ENCODE assay signal across 12 cellular contexts in genomic region chr7:76509931-76510877, GRCh38. TPM values are rescaled to one million over a fixed set of nuclear protein-coding genes. Genes with fewer than 3 reads are reported as not detected.
A peak's percentile ranks its signal among the peaks of the same experiment; 100 is the strongest.
DNase-seq lines count a peak whose midpoint lies in the region; ATAC-seq and TF ChIP-seq lines count a peak whose summit lies in the region.
"Had no signal": no experiment of that assay in that cellular context is flagged by ENCODE, and none has a peak within 500 bp of the region (broad histone marks: within the 10 kb centered on the region; RNA-seq: fewer than 3 reads in every experiment).

UPK3B (plus strand) TSS chr7:76510552; CDS start chr7:76510653, 101 bp downstream.

- H3K9ac ChIP-seq in DND-41 (ENCODE audit: low read depth, low read length): no peak within 1 kb of the TSS
- no peak within 1 kb of the TSS for H3K9ac ChIP-seq in neural progenitor cell

- H3K4me2 ChIP-seq in DND-41 (ENCODE audit: insufficient read depth, low read length) (no peak within 1 kb of the TSS), neural progenitor cell (peak within 1 kb of the TSS; percentile 47)

- CTCF ChIA-PET in HEK293T (lab: Yijun Ruan, JAX): no interaction called here

- H3K27ac Mint-ChIP-seq in neural progenitor cell (no peak within 1 kb of the TSS), T-helper 17 cell (no peak within 1 kb of the TSS)
- H3K27ac Mint-ChIP-seq: activated naive CD8-positive, alpha-beta T cell; T-helper 1 cell treated with Interleukin-12 subunit alpha and Interleukin-12 subunit beta and Interleukin-4 antibody, amounts not matched to agents 30 μg/mL and 1 μg/mL, for 36 hours had no signal

- H3K36me3 Mint-ChIP-seq in neural progenitor cell: no peaks in the 10 kb centered on the region
- no peaks in the 10 kb centered on the region for H3K36me3 Mint-ChIP-seq in T-helper 17 cell (ENCODE audit: low read depth)

- peaks cover 10% of the 10 kb centered on the region for H3K4me1 Mint-ChIP-seq in neural progenitor cell
- no peaks in the 10 kb centered on the region for H3K4me1 Mint-ChIP-seq in T-helper 17 cell

- 11 to 38% methylated on average over 5 to 15 of the region's 20 CpGs for WGBS in body of pancreas, 2 donors

- H3K4me3 Mint-ChIP-seq in neural progenitor cell (no peak within 1 kb of the TSS), T-helper 17 cell (no peak within 1 kb of the TSS)
- H3K4me3 Mint-ChIP-seq: activated naive CD8-positive, alpha-beta T cell; T-helper 1 cell treated with Interleukin-12 subunit alpha and Interleukin-12 subunit beta and Interleukin-4 antibody, amounts not matched to agents 30 μg/mL and 1 μg/mL, for 36 hours had no signal

- POLR2A ChIA-PET in HEK293T (lab: Yijun Ruan, JAX): no interaction called here

- H3K9me3 ChIP-seq in DND-41 (ENCODE audit: insufficient read depth, low read length, severe bottlenecking): no peaks in the 10 kb centered on the region
- H3K9me3 ChIP-seq in body of pancreas: no peaks in the 10 kb centered on the region
- H3K9me3 ChIP-seq in neural progenitor cell (ENCODE audit: low read depth): no peaks in the 10 kb centered on the region
- no peaks in the 10 kb centered on the region for H3K9me3 ChIP-seq in T-helper 17 cell (ENCODE audit: control insufficient read depth, low read length, poor library complexity, severe bottlenecking)

- H4K20me1 ChIP-seq in DND-41 (ENCODE audit: insufficient read depth, low read length) (no peaks in the 10 kb centered on the region; the same call in none of the 2 replicates), neural progenitor cell (ENCODE audit: low read depth) (no peaks in the 10 kb centered on the region)

- no peak for TF ChIP-seq POLR2A in body of pancreas (IDR thresholded peaks at IDR 0.05)

- H3K27me3 Mint-ChIP-seq in neural progenitor cell (ENCODE audit: insufficient read depth, low read depth): peaks cover 6% of the 10 kb centered on the region
- no peaks in the 10 kb centered on the region for H3K27me3 Mint-ChIP-seq in T-helper 17 cell
- H3K27me3 Mint-ChIP-seq: activated naive CD8-positive, alpha-beta T cell had no signal

- H3K79me2 ChIP-seq in DND-41 (ENCODE audit: insufficient read depth, low read length) (no peaks in the 10 kb centered on the region), neural progenitor cell (ENCODE audit: low read depth) (no peaks in the 10 kb centered on the region)

- intact Hi-C loops in body of pancreas (cut with DNase I): loop anchor here (10.0 kb wide), 1 partner anchor 485 kb away; no protein-coding TSS in a partner anchor

- DNase-seq in DND-41 (peak; percentile 39), HEK293T (ENCODE audit: extremely low spot score) (peak; percentile 10), body of pancreas (peak in 2 of 4 donors; percentile 18 to 35), neural progenitor cell (ENCODE audit: low spot score) (peak; percentile 52), T-helper 17 cell (no peak), left lobe of liver (ENCODE audit: low spot score) (no peak)
- DNase-seq: NCI-H1436 had no signal

- H3K36me3 ChIP-seq in DND-41 (ENCODE audit: insufficient read depth, low read length) (peaks cover 11% of the 10 kb centered on the region), body of pancreas (replicated peaks in 1 of 2; ENCODE audit: insufficient read depth in 1 of 2, low read depth in 2 of 2) (no peaks in the 10 kb centered on the region), neural progenitor cell (no peaks in the 10 kb centered on the region)

- H3K4me1 ChIP-seq in DND-41 (ENCODE audit: insufficient read depth, low read length) (no peaks in the 10 kb centered on the region), body of pancreas (peaks cover 13% of the 10 kb centered on the region), neural progenitor cell (peaks cover 11% of the 10 kb centered on the region)

- H3K27me3 ChIP-seq in DND-41 (ENCODE audit: insufficient read depth, low read length, poor library complexity): no peaks in the 10 kb centered on the region
- H3K27me3 ChIP-seq in body of pancreas: no peaks in the 10 kb centered on the region
- H3K27me3 ChIP-seq in neural progenitor cell: no peaks in the 10 kb centered on the region

- H3F3A ChIP-seq in neural progenitor cell (ENCODE audit: low read depth): no peaks in the 10 kb centered on the region

- H3K4me3 ChIP-seq in DND-41 (ENCODE audit: low read depth in 1 of 2, low read length in 2 of 2) (no peak within 1 kb of the TSS), body of pancreas (no peak within 1 kb of the TSS), neural progenitor cell (no peak within 1 kb of the TSS)

- H2AFZ ChIP-seq in DND-41 (ENCODE audit: low read depth, low read length) (no peak within 1 kb of the TSS), neural progenitor cell (replicated peaks) (peak within 1 kb of the TSS; percentile 37)

- no peaks in the 10 kb centered on the region for H3K9me3 Mint-ChIP-seq in neural progenitor cell
- H3K9me3 Mint-ChIP-seq: T-helper 1 cell treated with Interleukin-12 subunit alpha and Interleukin-12 subunit beta and Interleukin-4 antibody, amounts not matched to agents 30 μg/mL and 1 μg/mL, for 36 hours had no signal

- peak; percentile 6 for TF ChIP-seq CTCF in DND-41 (IDR thresholded peaks at IDR 0.05; ENCODE audit: borderline replicate concordance, extremely low read depth, low read length, poor library complexity, severe bottlenecking)
- no peak for TF ChIP-seq CTCF in body of pancreas (IDR thresholded peaks at IDR 0.05)
- TF ChIP-seq CTCF in neural progenitor cell (IDR thresholded peaks at IDR 0.05): no peak

- ATAC-seq in DND-41 (ENCODE audit: insufficient read depth, low read depth): peak; percentile 53; the same call in 2 of the 3 replicates
- peak; percentile 28 for ATAC-seq in body of pancreas
- ATAC-seq in HG02678 (IDR thresholded peaks at IDR 0.05; ENCODE audit: unreplicated experiment): no peak
- no peak for ATAC-seq in T-helper 17 cell
- no peak for ATAC-seq in HG02884 (IDR thresholded peaks at IDR 0.05; ENCODE audit: unreplicated experiment)
- no peak for ATAC-seq in left lobe of liver

- H3K27ac ChIP-seq in DND-41 (ENCODE audit: low read length): no peak within 1 kb of the TSS
- H3K27ac ChIP-seq in body of pancreas: peak within 1 kb of the TSS in 1 of 4 donors; percentile 17
- H3K27ac ChIP-seq in neural progenitor cell: no peak within 1 kb of the TSS

TF ChIP-seq in HEK293T, 16 proteins besides CTCF, POLR2A, EP300 and RAD21:
- TF ChIP-seq FOXK2 (IDR thresholded peaks at IDR 0.05): no peak
- no peak for TF ChIP-seq TARDBP (IDR thresholded peaks at IDR 0.05)
- no peak for TF ChIP-seq ZNF384 (IDR thresholded peaks at IDR 0.05)
- no peak for TF ChIP-seq HDGF (IDR thresholded peaks at IDR 0.05; ENCODE audit: borderline replicate concordance)
TF ChIP-seq in HEK293T: peak in this region for 0.

RNA-seq across cellular contexts. Expression of gene UPK3B, which starts in this region (rescaled TPM):
- total RNA-seq in body of pancreas (1 to 10 TPM; 2.3 to 7.3 TPM), neural progenitor cell (ENCODE audit: low replicate concordance) (0.12 TPM in 1 of 2 replicates, not detected in the other), T-helper 17 cell (1 to 10 TPM; 1.8 to 4.4 TPM), left lobe of liver (1.2 TPM)
- total RNA-seq: skeletal muscle tissue had no signal

Comparison
In these comparisons a context has a peak if more than half of its experiments do, and no peak if none do; other contexts are left out.
1. Peak in DNase-seq and H3K4me2 ChIP-seq in neural progenitor cell; RNA of the gene not detected or under 1 TPM.
2. ATAC-seq: peak in DND-41 (single experiment) and body of pancreas (single experiment); none in HG02678 (single experiment), T-helper 17 cell (single experiment), HG02884 (single experiment) and left lobe of liver (single experiment).
3. DNase-seq: peak in DND-41 (single experiment) and HEK293T (single experiment); none in T-helper 17 cell (0 of 3) and left lobe of liver (single experiment).